In the genomic region with DNA sequence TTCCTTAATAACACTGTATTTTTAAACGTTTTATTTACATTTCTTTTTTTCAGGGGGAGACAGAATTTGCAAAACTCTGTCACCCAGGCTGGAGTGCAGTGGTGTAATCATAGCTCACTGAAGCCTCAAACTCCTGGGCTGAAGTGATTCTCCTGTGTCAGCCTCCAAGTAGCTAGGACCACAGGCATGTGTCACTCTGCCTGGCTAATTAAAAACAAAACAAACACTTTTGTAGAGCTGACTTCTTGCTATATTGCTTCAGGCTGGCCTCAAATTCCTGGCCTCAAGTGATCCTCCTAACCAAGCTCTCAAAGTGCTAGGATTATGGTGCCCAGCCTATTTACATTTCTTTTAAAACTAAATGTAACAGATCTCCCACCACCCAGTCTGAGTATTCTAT, we compare ENCODE assay signal across 13 cellular contexts. TPM values are rescaled to one million over a fixed set of nuclear protein-coding genes. Genes with fewer than 3 reads are reported as not detected.
A peak's percentile ranks its signal among the peaks of the same experiment; 100 is the strongest.
DNase-seq lines count a peak whose midpoint lies in the region; ATAC-seq and TF ChIP-seq lines count a peak whose summit lies in the region.
"Had no signal": no experiment of that assay in that cellular context is flagged by ENCODE, and none has a peak within 500 bp of the region (broad histone marks: within the 10 kb centered on the region; RNA-seq: fewer than 3 reads in every experiment).

No MANE protein-coding gene starts in this region.

- no peak overlapping the region for H3K4me3 Mint-ChIP-seq in CD8-positive, alpha-beta T cell
- H3K4me3 Mint-ChIP-seq in WTC11, result no peak overlapping the region

- H3K27me3 ChIP-seq in CD8-positive, alpha-beta T cell (ENCODE audit: insufficient read depth, low read length), result no peaks in the 10 kb centered on the region
- H3K27me3 ChIP-seq in lower lobe of right lung (ENCODE audit: low read depth) (no peaks in the 10 kb centered on the region), colonic mucosa (no peaks in the 10 kb centered on the region)
- H3K27me3 ChIP-seq: esophagus squamous epithelium had no signal

- no peak for TF ChIP-seq CTCF in CD8-positive, alpha-beta T cell (IDR thresholded peaks at IDR 0.05)
- TF ChIP-seq CTCF in WTC11 (IDR thresholded peaks at IDR 0.05) (no peak), lower lobe of right lung (IDR thresholded peaks at IDR 0.05) (no peak), colonic mucosa (IDR thresholded peaks at IDR 0.05) (no peak)

- H3K27me3 Mint-ChIP-seq in CD8-positive, alpha-beta T cell (ENCODE audit: low read depth), result no peaks in the 10 kb centered on the region
- no peaks in the 10 kb centered on the region; the same call in 1 of the 2 replicates for H3K27me3 Mint-ChIP-seq in WTC11 (ENCODE audit: low read depth)

- peak overlapping the region; percentile 77 for H3K27ac Mint-ChIP-seq in CD8-positive, alpha-beta T cell
- H3K27ac Mint-ChIP-seq in WTC11, result peak overlapping the region; percentile 26

- peaks cover 27% of the 10 kb centered on the region for H3K4me1 ChIP-seq in CD8-positive, alpha-beta T cell (ENCODE audit: insufficient read depth, low read length)
- H3K4me1 ChIP-seq in lower lobe of right lung (peaks cover 43% of the 10 kb centered on the region), colonic mucosa (no peaks in the 10 kb centered on the region)

- H3K4me3 ChIP-seq in CD8-positive, alpha-beta T cell (ENCODE audit: low read depth, low read length), result no peak overlapping the region
- H3K4me3 ChIP-seq in lower lobe of right lung, result no peak overlapping the region
- no peak overlapping the region for H3K4me3 ChIP-seq in colonic mucosa
- H3K4me3 ChIP-seq: esophagus squamous epithelium had no signal

- H3K36me3 Mint-ChIP-seq in CD8-positive, alpha-beta T cell, result peaks cover 35% of the 10 kb centered on the region
- peaks cover 40% of the 10 kb centered on the region for H3K36me3 Mint-ChIP-seq in WTC11

- DNase-seq in CD8-positive, alpha-beta T cell, result no peak
- DNase-seq in H4 (ENCODE audit: low spot score), result peak; percentile 48
- DNase-seq in WTC11 (ENCODE audit: low spot score), result no peak
- DNase-seq in lower lobe of right lung, result no peak
- no peak for DNase-seq in colonic mucosa
- no peak for DNase-seq in GF-D8 (lab: John Stamatoyannopoulos, UW)
- DNase-seq in midbrain (lab: John Stamatoyannopoulos, UW), result no peak
- DNase-seq: activated T-cell treated with anti-CD3 and anti-CD28 coated beads for 4 hours, esophagus squamous epithelium, NCI-H2081, nucleus accumbens, PC-3 had no signal

- ATAC-seq in CD8-positive, alpha-beta T cell, result no peak
- ATAC-seq in WTC11, result no peak
- ATAC-seq in lower lobe of right lung, result peak; percentile 38 to 71
- no peak for ATAC-seq in GM21390 (IDR thresholded peaks at IDR 0.05; ENCODE audit: unreplicated experiment)
- ATAC-seq: PC-3 had no signal

- H3K9me3 Mint-ChIP-seq in CD8-positive, alpha-beta T cell, result no peaks in the 10 kb centered on the region
- peaks cover 12% of the 10 kb centered on the region for H3K9me3 Mint-ChIP-seq in WTC11

- no peak overlapping the region for H3K9ac ChIP-seq in colonic mucosa (ENCODE audit: low read depth in 2 of 2, low read length in 2 of 2)

- no peak overlapping the region for H3K27ac ChIP-seq in CD8-positive, alpha-beta T cell (ENCODE audit: low read depth, low read length)
- no peak overlapping the region for H3K27ac ChIP-seq in lower lobe of right lung
- no peak overlapping the region for H3K27ac ChIP-seq in colonic mucosa
- H3K27ac ChIP-seq: esophagus squamous epithelium had no signal

- no peaks in the 10 kb centered on the region for H3K9me3 ChIP-seq in CD8-positive, alpha-beta T cell (ENCODE audit: low read length)
- H3K9me3 ChIP-seq in lower lobe of right lung (no peaks in the 10 kb centered on the region), colonic mucosa (no peaks in the 10 kb centered on the region)
- H3K9me3 ChIP-seq: esophagus squamous epithelium had no signal

- POLR2A ChIA-PET in CD8-positive, alpha-beta T cell (lab: Charles Lee), result interaction anchor here (0.7 to 0.8 kb wide), 2 partner anchors 10 to 97 kb away, joined by 3 to 4 read pairs; no protein-coding TSS in a partner anchor
- POLR2A ChIA-PET in WTC11 (lab: Charles Lee), result no interaction called here

- peaks cover 63% of the 10 kb centered on the region for H3K4me1 Mint-ChIP-seq in CD8-positive, alpha-beta T cell (ENCODE audit: low read depth)
- H3K4me1 Mint-ChIP-seq in WTC11, result peaks cover 42% of the 10 kb centered on the region

- intact Hi-C loops in CD8-positive, alpha-beta T cell (cut with DNase I, micrococcal nuclease), result no loop called here
- intact Hi-C loops in lower lobe of right lung (cut with DNase I), result no loop called here
- intact Hi-C loops in colonic mucosa (cut with DNase I), result loop anchor here (2.0 kb wide), 1 partner anchor 95 kb away; no protein-coding TSS in a partner anchor

- H3K36me3 ChIP-seq in CD8-positive, alpha-beta T cell (ENCODE audit: insufficient read depth, low read length), result peaks cover 4% of the 10 kb centered on the region
- H3K36me3 ChIP-seq in lower lobe of right lung (peaks cover 33% of the 10 kb centered on the region), colonic mucosa (peaks cover 6% of the 10 kb centered on the region)

- CTCF ChIA-PET in CD8-positive, alpha-beta T cell (lab: Charles Lee), result interaction anchor here (1.0 to 3.9 kb wide), 4 partner anchors 39 to 106 kb away, joined by 4 to 132 read pairs (median 4); no protein-coding TSS in a partner anchor
- CTCF ChIA-PET in WTC11 (lab: Charles Lee), result interaction anchor here (0.9 to 3.5 kb wide), 3 partner anchors 10 to 94 kb away, joined by 3 to 44 read pairs (median 7); no protein-coding TSS in a partner anchor

TF ChIP-seq in WTC11, 78 proteins besides CTCF, POLR2A, EP300 and RAD21:
- TF ChIP-seq ZBTB21 (CRISPR knock-in tag; IDR thresholded peaks at IDR 0.05; ENCODE audit: borderline replicate concordance) (no peak), NFATC4 (CRISPR knock-in tag; IDR thresholded peaks at IDR 0.05) (no peak)
- TF ChIP-seq, protein P1, sequence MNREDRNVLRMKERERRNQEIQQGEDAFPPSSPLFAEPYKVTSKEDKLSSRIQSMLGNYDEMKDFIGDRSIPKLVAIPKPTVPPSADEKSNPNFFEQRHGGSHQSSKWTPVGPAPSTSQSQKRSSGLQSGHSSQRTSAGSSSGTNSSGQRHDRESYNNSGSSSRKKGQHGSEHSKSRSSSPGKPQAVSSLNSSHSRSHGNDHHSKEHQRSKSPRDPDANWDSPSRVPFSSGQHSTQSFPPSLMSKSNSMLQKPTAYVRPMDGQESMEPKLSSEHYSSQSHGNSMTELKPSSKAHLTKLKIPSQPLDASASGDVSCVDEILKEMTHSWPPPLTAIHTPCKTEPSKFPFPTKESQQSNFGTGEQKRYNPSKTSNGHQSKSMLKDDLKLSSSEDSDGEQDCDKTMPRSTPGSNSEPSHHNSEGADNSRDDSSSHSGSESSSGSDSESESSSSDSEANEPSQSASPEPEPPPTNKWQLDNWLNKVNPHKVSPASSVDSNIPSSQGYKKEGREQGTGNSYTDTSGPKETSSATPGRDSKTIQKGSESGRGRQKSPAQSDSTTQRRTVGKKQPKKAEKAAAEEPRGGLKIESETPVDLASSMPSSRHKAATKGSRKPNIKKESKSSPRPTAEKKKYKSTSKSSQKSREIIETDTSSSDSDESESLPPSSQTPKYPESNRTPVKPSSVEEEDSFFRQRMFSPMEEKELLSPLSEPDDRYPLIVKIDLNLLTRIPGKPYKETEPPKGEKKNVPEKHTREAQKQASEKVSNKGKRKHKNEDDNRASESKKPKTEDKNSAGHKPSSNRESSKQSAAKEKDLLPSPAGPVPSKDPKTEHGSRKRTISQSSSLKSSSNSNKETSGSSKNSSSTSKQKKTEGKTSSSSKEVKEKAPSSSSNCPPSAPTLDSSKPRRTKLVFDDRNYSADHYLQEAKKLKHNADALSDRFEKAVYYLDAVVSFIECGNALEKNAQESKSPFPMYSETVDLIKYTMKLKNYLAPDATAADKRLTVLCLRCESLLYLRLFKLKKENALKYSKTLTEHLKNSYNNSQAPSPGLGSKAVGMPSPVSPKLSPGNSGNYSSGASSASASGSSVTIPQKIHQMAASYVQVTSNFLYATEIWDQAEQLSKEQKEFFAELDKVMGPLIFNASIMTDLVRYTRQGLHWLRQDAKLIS (CRISPR knock-in tag; IDR thresholded peaks at IDR 0.05; ENCODE audit: borderline replicate concordance), result no peak
- TF ChIP-seq, protein P2, sequence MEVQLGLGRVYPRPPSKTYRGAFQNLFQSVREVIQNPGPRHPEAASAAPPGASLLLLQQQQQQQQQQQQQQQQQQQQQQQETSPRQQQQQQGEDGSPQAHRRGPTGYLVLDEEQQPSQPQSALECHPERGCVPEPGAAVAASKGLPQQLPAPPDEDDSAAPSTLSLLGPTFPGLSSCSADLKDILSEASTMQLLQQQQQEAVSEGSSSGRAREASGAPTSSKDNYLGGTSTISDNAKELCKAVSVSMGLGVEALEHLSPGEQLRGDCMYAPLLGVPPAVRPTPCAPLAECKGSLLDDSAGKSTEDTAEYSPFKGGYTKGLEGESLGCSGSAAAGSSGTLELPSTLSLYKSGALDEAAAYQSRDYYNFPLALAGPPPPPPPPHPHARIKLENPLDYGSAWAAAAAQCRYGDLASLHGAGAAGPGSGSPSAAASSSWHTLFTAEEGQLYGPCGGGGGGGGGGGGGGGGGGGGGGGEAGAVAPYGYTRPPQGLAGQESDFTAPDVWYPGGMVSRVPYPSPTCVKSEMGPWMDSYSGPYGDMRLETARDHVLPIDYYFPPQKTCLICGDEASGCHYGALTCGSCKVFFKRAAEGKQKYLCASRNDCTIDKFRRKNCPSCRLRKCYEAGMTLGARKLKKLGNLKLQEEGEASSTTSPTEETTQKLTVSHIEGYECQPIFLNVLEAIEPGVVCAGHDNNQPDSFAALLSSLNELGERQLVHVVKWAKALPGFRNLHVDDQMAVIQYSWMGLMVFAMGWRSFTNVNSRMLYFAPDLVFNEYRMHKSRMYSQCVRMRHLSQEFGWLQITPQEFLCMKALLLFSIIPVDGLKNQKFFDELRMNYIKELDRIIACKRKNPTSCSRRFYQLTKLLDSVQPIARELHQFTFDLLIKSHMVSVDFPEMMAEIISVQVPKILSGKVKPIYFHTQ (CRISPR knock-in tag; IDR thresholded peaks at IDR 0.05), result no peak
TF ChIP-seq in WTC11: peak in this region for 0.

RNA-seq across cellular contexts. Expression of a gene that starts 12.7 kb away (rescaled TPM):
- 10 to 100 TPM; 78.9 to 81.3 TPM for total RNA-seq in CD8-positive, alpha-beta T cell
- total RNA-seq in H4 (2014; rRNA removed; shearing (Covaris generic)), result 22.4 and 25.3 TPM in 2 replicates
- total RNA-seq in WTC11 (2021) (124 to 134 TPM (median 132 TPM) in 3 replicates), lower lobe of right lung (59.1 TPM), colonic mucosa (10 to 100 TPM; 46.7 to 61.3 TPM)

Comparison
In these comparisons a context has a peak if more than half of its experiments do, and no peak if none do; other contexts are left out.
1. ATAC-seq: peak in lower lobe of right lung (2 of 2); none in CD8-positive, alpha-beta T cell (single experiment), WTC11 (single experiment) and GM21390 (single experiment).